In genomic region chr7:3200504-3200903, GRCh38 we compare ENCODE assay signal across 8 cellular contexts.
DNase-seq lines count a peak whose midpoint lies in the region; ATAC-seq and TF ChIP-seq lines count a peak whose summit lies in the region.

No MANE protein-coding gene starts in this region.

- ATAC-seq in HG03135 (IDR thresholded peaks at IDR 0.05; ENCODE audit: unreplicated experiment) (no peak), GM21447 (IDR thresholded peaks at IDR 0.05; ENCODE audit: unreplicated experiment) (no peak)

- no peak overlapping the region for H3K4me3 ChIP-seq in foreskin fibroblast (ENCODE audit: low read depth in 1 of 2, low read length in 2 of 2)

- TF ChIP-seq CTCF in foreskin fibroblast (IDR thresholded peaks at IDR 0.05; ENCODE audit: low read depth, low read length): peak; percentile 23

- no peaks in the 10 kb centered on the region for H3K4me1 Mint-ChIP-seq in activated naive CD4-positive, alpha-beta T cell treated with anti-CD3 and anti-CD28 coated beads for 36 hours (ENCODE audit: low read depth)
- no peaks in the 10 kb centered on the region for H3K4me1 Mint-ChIP-seq in T-helper 2 cell treated with Interferon-gamma antibody and Interleukin-4, amounts not matched to agents 5 μg/mL and 100 μg/mL, for 36 hours (ENCODE audit: low read depth)

- no peaks in the 10 kb centered on the region for H3K36me3 Mint-ChIP-seq in activated naive CD4-positive, alpha-beta T cell treated with anti-CD3 and anti-CD28 coated beads for 36 hours (ENCODE audit: low read depth)
- H3K36me3 Mint-ChIP-seq in T-helper 2 cell treated with Interferon-gamma antibody and Interleukin-4, amounts not matched to agents 5 μg/mL and 100 μg/mL, for 36 hours (ENCODE audit: low read depth): no peaks in the 10 kb centered on the region

- CTCF ChIA-PET in activated naive CD4-positive, alpha-beta T cell treated with anti-CD3 and anti-CD28 coated beads for 36 hours (lab: Charles Lee): interaction anchor here (0.6 to 1.0 kb wide), 2 partner anchors 57 to 190 kb away, joined by 3 to 4 read pairs; no protein-coding TSS in a partner anchor

- H3K9me3 Mint-ChIP-seq in activated naive CD4-positive, alpha-beta T cell treated with anti-CD3 and anti-CD28 coated beads for 36 hours: peaks cover 8% of the 10 kb centered on the region
- H3K9me3 Mint-ChIP-seq in T-helper 2 cell treated with Interferon-gamma antibody and Interleukin-4, amounts not matched to agents 5 μg/mL and 100 μg/mL, for 36 hours: no peaks in the 10 kb centered on the region

- H3K27me3 Mint-ChIP-seq in activated naive CD4-positive, alpha-beta T cell treated with anti-CD3 and anti-CD28 coated beads for 36 hours (ENCODE audit: low read depth): peaks cover 2% of the 10 kb centered on the region
- H3K27me3 Mint-ChIP-seq in T-helper 2 cell treated with Interferon-gamma antibody and Interleukin-4, amounts not matched to agents 5 μg/mL and 100 μg/mL, for 36 hours (ENCODE audit: low read depth): peaks cover 5% of the 10 kb centered on the region

- H3K27ac Mint-ChIP-seq in activated naive CD4-positive, alpha-beta T cell treated with anti-CD3 and anti-CD28 coated beads for 36 hours: no peak overlapping the region
- no peak overlapping the region for H3K27ac Mint-ChIP-seq in T-helper 2 cell treated with Interferon-gamma antibody and Interleukin-4, amounts not matched to agents 5 μg/mL and 100 μg/mL, for 36 hours

- DNase-seq in activated naive CD4-positive, alpha-beta T cell treated with anti-CD3 and anti-CD28 coated beads for 36 hours: peak; percentile 57
- no peak for DNase-seq in activated naive CD4-positive, alpha-beta T cell (lab: John Stamatoyannopoulos, UW)
- DNase-seq in OCI-M1 (lab: John Stamatoyannopoulos, UW): peak; percentile 0
- DNase-seq in foreskin fibroblast: peak; percentile 31 to 52
- DNase-seq in stimulated activated CD4-positive, alpha-beta T cell treated with anti-CD3 and anti-CD28 coated beads, Interleukin-4, amount 100 ng/mL, for 1 hour: peak; percentile 3
- no peak for DNase-seq in T-helper 2 cell treated with Interferon-gamma antibody and Interleukin-4, amounts not matched to agents 5 μg/mL and 100 μg/mL, for 36 hours (ENCODE audit: low spot score)

- intact Hi-C loops in activated naive CD4-positive, alpha-beta T cell treated with anti-CD3 and anti-CD28 coated beads for 36 hours (cut with micrococcal nuclease): no loop called here

- no peak overlapping the region for H3K4me3 Mint-ChIP-seq in activated naive CD4-positive, alpha-beta T cell treated with anti-CD3 and anti-CD28 coated beads for 36 hours
- no peak overlapping the region for H3K4me3 Mint-ChIP-seq in T-helper 2 cell treated with Interferon-gamma antibody and Interleukin-4, amounts not matched to agents 5 μg/mL and 100 μg/mL, for 36 hours

Comparison
In these comparisons a context has a peak if more than half of its experiments do, and no peak if none do; other contexts are left out.
1. DNase-seq: peak in activated naive CD4-positive, alpha-beta T cell treated with anti-CD3 and anti-CD28 coated beads for 36 hours (single experiment), OCI-M1 (single experiment), foreskin fibroblast (2 of 2) and stimulated activated CD4-positive, alpha-beta T cell treated with anti-CD3 and anti-CD28 coated beads, Interleukin-4, amount 100 ng/mL, for 1 hour (single experiment); none in activated naive CD4-positive, alpha-beta T cell (0 of 4) and T-helper 2 cell treated with Interferon-gamma antibody and Interleukin-4, amounts not matched to agents 5 μg/mL and 100 μg/mL, for 36 hours (single experiment).